24 cellular contexts compared by ENCODE assay signal in the genomic region with DNA sequence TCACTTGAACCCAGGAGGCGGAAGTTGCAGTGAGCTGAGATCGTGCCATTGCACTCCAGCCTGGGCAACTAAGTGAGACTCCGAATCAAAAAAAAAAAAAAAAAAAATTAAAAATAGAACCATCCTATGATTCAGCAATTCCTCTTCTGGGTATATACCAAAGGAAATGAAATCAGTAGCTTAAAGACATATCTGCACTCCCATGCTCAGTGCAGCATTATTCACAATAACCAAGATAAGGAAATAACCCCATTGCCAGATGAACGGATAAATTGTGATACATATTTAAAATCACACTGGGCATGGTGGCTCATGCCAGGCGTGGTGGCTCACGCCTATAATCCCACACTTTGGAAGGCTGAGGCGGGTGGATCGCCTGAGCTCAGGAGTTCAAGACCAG.
"Had no signal": no experiment of that assay in that cellular context is flagged by ENCODE, and none has a peak within 500 bp of the region (broad histone marks: within the 10 kb centered on the region; RNA-seq: fewer than 3 reads in every experiment).

No MANE protein-coding gene starts in this region.

- DNase-seq: cortex of kidney; effector memory CD8-positive, alpha-beta T cell; esophagus squamous epithelium; foreskin melanocyte; head of caudate nucleus; kidney; left cardiac atrium; left ventricle myocardium inferior; mesenchymal stem cell; midbrain; psoas muscle; retina; spleen; stimulated activated CD4-positive, alpha-beta T cell treated with anti-CD3 and anti-CD28 coated beads, Interleukin-15, amount 100 ng/mL, for 24 hours; stimulated activated CD4-positive, alpha-beta T cell treated with anti-CD3 and anti-CD28 coated beads, Interleukin-1b, Interleukin-23, amount 100 ng/mL, for 48 hours; stimulated activated CD4-positive, alpha-beta T cell treated with anti-CD3 and anti-CD28 coated beads, Interleukin-4, amount 100 ng/mL, for 24 hours; tibial artery; upper lobe of left lung; uterus had no signal

- H3K4me1 Mint-ChIP-seq: nephron had no signal

- H3K4me3 ChIP-seq: esophagus squamous epithelium, hepatocyte, left ventricle myocardium inferior, lung, psoas muscle, spleen, tibial artery, upper lobe of left lung, uterus had no signal

- H3K9me3 ChIP-seq: esophagus squamous epithelium, left ventricle myocardium inferior, psoas muscle, spleen, tibial artery, upper lobe of left lung, uterus had no signal

- H3K27ac Mint-ChIP-seq: nephron; stimulated activated memory B cell treated with anti-CD40 and anti-IgM and Interleukin-4, amounts not matched to agents 10 μg/mL and 1 μg/mL and 100 μg/mL, for 72 hours; stimulated activated naive CD8-positive, alpha-beta T cell treated with anti-CD3 and anti-CD28 coated beads, Interleukin-15, Interleukin-2, amounts not matched to agents 100 ng/mL and 50 ng/mL, for 24 hours had no signal

- H3K27ac ChIP-seq: esophagus squamous epithelium, hepatocyte, left ventricle myocardium inferior, spleen, tibial artery, upper lobe of left lung, uterus had no signal

- H3K27me3 ChIP-seq: esophagus squamous epithelium, hepatocyte, spleen, tibial artery, upper lobe of left lung, uterus had no signal

- H3K4me1 ChIP-seq: esophagus squamous epithelium, left ventricle myocardium inferior, tibial artery, uterus had no signal

- H3K27me3 Mint-ChIP-seq: effector memory CD8-positive, alpha-beta T cell; stimulated activated memory B cell treated with anti-CD40 and anti-IgM and Interleukin-4, amounts not matched to agents 10 μg/mL and 1 μg/mL and 100 μg/mL, for 72 hours; stimulated activated naive CD8-positive, alpha-beta T cell treated with anti-CD3 and anti-CD28 coated beads, Interleukin-15, Interleukin-2, amounts not matched to agents 100 ng/mL and 50 ng/mL, for 24 hours had no signal

- H3K79me2 ChIP-seq: hepatocyte had no signal

- H3K9me3 Mint-ChIP-seq: effector memory CD8-positive, alpha-beta T cell; stimulated activated memory B cell treated with anti-CD40 and anti-IgM and Interleukin-4, amounts not matched to agents 10 μg/mL and 1 μg/mL and 100 μg/mL, for 72 hours; stimulated activated naive CD8-positive, alpha-beta T cell treated with anti-CD3 and anti-CD28 coated beads, Interleukin-15, Interleukin-2, amounts not matched to agents 100 ng/mL and 50 ng/mL, for 24 hours had no signal

- H3K4me2 ChIP-seq: hepatocyte had no signal

- H2AFZ ChIP-seq: hepatocyte had no signal

- H3K4me3 Mint-ChIP-seq: effector memory CD8-positive, alpha-beta T cell; nephron; stimulated activated memory B cell treated with anti-CD40 and anti-IgM and Interleukin-4, amounts not matched to agents 10 μg/mL and 1 μg/mL and 100 μg/mL, for 72 hours; stimulated activated naive CD8-positive, alpha-beta T cell treated with anti-CD3 and anti-CD28 coated beads, Interleukin-15, Interleukin-2, amounts not matched to agents 100 ng/mL and 50 ng/mL, for 24 hours had no signal
